8 cellular contexts compared by ENCODE assay signal in the genomic region with DNA sequence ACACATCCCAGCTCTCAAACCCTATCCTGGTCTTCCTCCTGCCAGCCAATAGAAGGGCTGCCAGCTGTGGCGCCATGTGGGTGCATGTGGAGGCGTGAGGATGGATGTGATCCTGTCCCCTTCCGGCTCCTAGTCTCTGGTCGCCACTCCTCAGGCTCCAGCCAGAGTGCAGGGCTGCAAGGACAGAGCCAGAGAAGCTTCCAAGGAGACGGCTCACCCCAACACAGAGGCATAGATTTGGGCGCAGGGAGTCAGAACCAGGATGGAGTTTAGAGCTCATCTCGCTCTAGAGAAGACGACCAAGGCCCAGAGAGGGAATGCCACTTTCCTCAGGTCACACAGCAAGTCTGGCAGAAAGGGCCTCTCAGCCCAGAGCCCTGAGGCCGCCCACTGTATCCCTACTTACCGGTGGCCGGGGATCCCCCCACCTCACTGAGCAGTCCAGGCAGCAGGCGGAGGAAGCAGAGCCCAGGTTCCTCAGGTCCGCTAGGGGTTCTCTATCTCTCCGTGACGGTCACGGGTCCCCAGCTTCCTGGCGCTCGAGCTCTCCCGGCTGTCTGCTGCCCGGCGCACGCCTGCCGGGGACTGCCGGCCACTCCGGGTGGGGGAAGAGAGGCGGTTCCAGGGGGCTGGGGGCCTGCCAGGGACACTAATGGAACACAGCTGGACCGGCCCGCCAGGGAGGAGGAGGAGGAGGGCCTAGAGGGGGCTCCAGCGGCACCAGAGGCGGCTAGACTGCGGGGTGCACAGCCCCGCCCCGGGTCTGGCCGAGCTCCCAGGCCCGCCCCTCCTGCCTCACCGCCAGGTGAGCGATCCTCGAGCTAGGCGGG. TPM values are rescaled to one million over a fixed set of nuclear protein-coding genes. Genes with fewer than 3 reads are reported as not detected.
DNase-seq lines count a peak whose midpoint lies in the region; ATAC-seq lines count a peak whose summit lies in the region.

A gene (minus strand): TSS at position 587 of the 830 bp plus-strand sequence. CDS start 1,824 bp downstream, outside the sequence.

- no peak for DNase-seq in activated naive CD4-positive, alpha-beta T cell treated with anti-CD3 and anti-CD28 coated beads, Interleukin-2, amount 50 U/mL, for 72 hours (ENCODE audit: low spot score in 2 of 2)
- no peak for DNase-seq in central memory CD8-positive, alpha-beta T cell (ENCODE audit: low spot score in 2 of 2)
- DNase-seq in kidney glomerular epithelial cell (lab: John Stamatoyannopoulos, UW) (peak; percentile 49), foreskin melanocyte (no peak)
- DNase-seq in stimulated activated naive B cell treated with anti-CD40 and anti-IgM and Interleukin-4, amounts not matched to agents 10 μg/mL and 1 μg/mL and 100 μg/mL, for 72 hours: no peak
- DNase-seq in activated CD4-positive, alpha-beta T cell treated with anti-CD3 and anti-CD28 coated beads, Interleukin-2, amount 50 U/mL, for 1 hour: no peak

- H3K36me3 Mint-ChIP-seq in activated naive CD4-positive, alpha-beta T cell treated with anti-CD3 and anti-CD28 coated beads, Interleukin-2, amount 50 U/mL, for 24 hours: no peaks in the 10 kb centered on the region
- H3K36me3 Mint-ChIP-seq in activated naive CD4-positive, alpha-beta T cell treated with anti-CD3 and anti-CD28 coated beads, Interleukin-2, amount 50 U/mL, for 72 hours: no peaks in the 10 kb centered on the region
- no peaks in the 10 kb centered on the region for H3K36me3 Mint-ChIP-seq in central memory CD8-positive, alpha-beta T cell (ENCODE audit: insufficient read depth)
- no peaks in the 10 kb centered on the region for H3K36me3 Mint-ChIP-seq in stimulated activated naive B cell treated with anti-CD40 and anti-IgM and Interleukin-4, amounts not matched to agents 10 μg/mL and 1 μg/mL and 100 μg/mL, for 72 hours

- peaks cover 21% of the 10 kb centered on the region for H3K27me3 Mint-ChIP-seq in activated naive CD4-positive, alpha-beta T cell treated with anti-CD3 and anti-CD28 coated beads, Interleukin-2, amount 50 U/mL, for 24 hours
- peaks cover 4% of the 10 kb centered on the region for H3K27me3 Mint-ChIP-seq in central memory CD8-positive, alpha-beta T cell
- peaks cover 44 to 69% of the 10 kb centered on the region in 2 donors for H3K27me3 Mint-ChIP-seq in stimulated activated naive B cell treated with anti-CD40 and anti-IgM and Interleukin-4, amounts not matched to agents 10 μg/mL and 1 μg/mL and 100 μg/mL, for 72 hours

- no peaks in the 10 kb centered on the region for H3K9me3 Mint-ChIP-seq in activated naive CD4-positive, alpha-beta T cell treated with anti-CD3 and anti-CD28 coated beads, Interleukin-2, amount 50 U/mL, for 24 hours
- H3K9me3 Mint-ChIP-seq in activated naive CD4-positive, alpha-beta T cell treated with anti-CD3 and anti-CD28 coated beads, Interleukin-2, amount 50 U/mL, for 72 hours: no peaks in the 10 kb centered on the region
- H3K9me3 Mint-ChIP-seq in central memory CD8-positive, alpha-beta T cell: no peaks in the 10 kb centered on the region
- no peaks in the 10 kb centered on the region for H3K9me3 Mint-ChIP-seq in stimulated activated naive B cell treated with anti-CD40 and anti-IgM and Interleukin-4, amounts not matched to agents 10 μg/mL and 1 μg/mL and 100 μg/mL, for 72 hours

- H3K4me3 Mint-ChIP-seq in activated naive CD4-positive, alpha-beta T cell treated with anti-CD3 and anti-CD28 coated beads, Interleukin-2, amount 50 U/mL, for 24 hours: peak within 1 kb of the TSS; percentile 30
- peak within 1 kb of the TSS; percentile 42 for H3K4me3 Mint-ChIP-seq in central memory CD8-positive, alpha-beta T cell
- peak within 1 kb of the TSS; percentile 44 to 66 for H3K4me3 Mint-ChIP-seq in stimulated activated naive B cell treated with anti-CD40 and anti-IgM and Interleukin-4, amounts not matched to agents 10 μg/mL and 1 μg/mL and 100 μg/mL, for 72 hours

- H3K27ac Mint-ChIP-seq in activated naive CD4-positive, alpha-beta T cell treated with anti-CD3 and anti-CD28 coated beads, Interleukin-2, amount 50 U/mL, for 24 hours: no peak within 1 kb of the TSS
- no peak within 1 kb of the TSS for H3K27ac Mint-ChIP-seq in activated naive CD4-positive, alpha-beta T cell treated with anti-CD3 and anti-CD28 coated beads, Interleukin-2, amount 50 U/mL, for 72 hours
- H3K27ac Mint-ChIP-seq in central memory CD8-positive, alpha-beta T cell (ENCODE audit: low read depth): no peak within 1 kb of the TSS
- peak within 1 kb of the TSS; percentile 37 for H3K27ac Mint-ChIP-seq in stimulated activated naive B cell treated with anti-CD40 and anti-IgM and Interleukin-4, amounts not matched to agents 10 μg/mL and 1 μg/mL and 100 μg/mL, for 72 hours

- no peak for ATAC-seq in activated naive CD4-positive, alpha-beta T cell treated with anti-CD3 and anti-CD28 coated beads, Interleukin-2, amount 50 U/mL, for 72 hours
- ATAC-seq in central memory CD8-positive, alpha-beta T cell (replicated peaks; ENCODE audit: extremely low read depth, poor library complexity, severe bottlenecking): no peak
- ATAC-seq in stimulated activated naive B cell treated with anti-CD40 and anti-IgM and Interleukin-4, amounts not matched to agents 10 μg/mL and 1 μg/mL and 100 μg/mL, for 72 hours (replicated peaks): peak in 1 of 2 donors; percentile 13
- ATAC-seq in HG02973 (IDR thresholded peaks at IDR 0.05; ENCODE audit: unreplicated experiment): no peak

- H3K4me1 Mint-ChIP-seq in activated naive CD4-positive, alpha-beta T cell treated with anti-CD3 and anti-CD28 coated beads, Interleukin-2, amount 50 U/mL, for 24 hours: peaks cover 44% of the 10 kb centered on the region
- H3K4me1 Mint-ChIP-seq in central memory CD8-positive, alpha-beta T cell: peaks cover 47% of the 10 kb centered on the region
- peaks cover 39 to 55% of the 10 kb centered on the region in 2 donors for H3K4me1 Mint-ChIP-seq in stimulated activated naive B cell treated with anti-CD40 and anti-IgM and Interleukin-4, amounts not matched to agents 10 μg/mL and 1 μg/mL and 100 μg/mL, for 72 hours

RNA-seq across cellular contexts. Expression of the gene that starts here (rescaled TPM):
- total RNA-seq in activated naive CD4-positive, alpha-beta T cell treated with anti-CD3 and anti-CD28 coated beads, Interleukin-2, amount 50 U/mL, for 72 hours: under 1 TPM in 1 of 2 donors, not detected in 1; 0.21 TPM
